In genomic region chr1:84698718-84699117, GRCh38 we compare ENCODE assay signal across 12 cellular contexts. TPM values are rescaled to one million over a fixed set of nuclear protein-coding genes. Genes with fewer than 3 reads are reported as not detected.
DNase-seq lines count a peak whose midpoint lies in the region; FAIRE-seq and TF ChIP-seq lines count a peak whose summit lies in the region.
"Had no signal": no experiment of that assay in that cellular context is flagged by ENCODE, and none has a peak within 500 bp of the region (broad histone marks: within the 10 kb centered on the region; RNA-seq: fewer than 3 reads in every experiment).

No MANE protein-coding gene starts in this region.

- intact Hi-C loops in endothelial cell of umbilical vein (cut with micrococcal nuclease) = no loop called here

- H3K9ac ChIP-seq in endothelial cell of umbilical vein (replicated peaks; ENCODE audit: extremely low read depth, insufficient read depth, low read length) = no peak overlapping the region

- no peak for TF ChIP-seq POLR2A in endothelial cell of umbilical vein (IDR thresholded peaks at IDR 0.05; ENCODE audit: low read depth, low read length)

- peak overlapping the region; percentile 58 for H3K4me2 ChIP-seq in endothelial cell of umbilical vein (ENCODE audit: insufficient read depth, low read length)

- H3K27me3 Mint-ChIP-seq in nephron (ENCODE audit: low read depth) = no peaks in the 10 kb centered on the region

- peaks cover 46% of the 10 kb centered on the region for H3K4me1 Mint-ChIP-seq in nephron

- no peaks in the 10 kb centered on the region for H3K9me1 ChIP-seq in endothelial cell of umbilical vein (replicated peaks; ENCODE audit: control insufficient read depth, extremely low read depth, insufficient read depth, low read length)

- H3K9me3 ChIP-seq in endothelial cell of umbilical vein (replicated peaks; ENCODE audit: control insufficient read depth, insufficient read depth, low read length) = no peaks in the 10 kb centered on the region

- dilution Hi-C loops in endothelial cell of umbilical vein (cut with MboI; ENCODE audit: extremely low pct_ligation_motif_present, low sequenced_read_pairs) = no loop called here

- peaks cover 9% of the 10 kb centered on the region in 2 experiments for H3K27me3 ChIP-seq in endothelial cell of umbilical vein (ENCODE audit: control insufficient read depth in 2 of 2, insufficient read depth in 2 of 2, low read length in 2 of 2)

- H4K20me1 ChIP-seq in endothelial cell of umbilical vein (replicated peaks; ENCODE audit: control insufficient read depth, extremely low read depth, insufficient read depth, low read length) = no peaks in the 10 kb centered on the region

- H3K4me1 ChIP-seq in endothelial cell of umbilical vein (ENCODE audit: control insufficient read depth, extremely low read depth, insufficient read depth, low read length) = peaks cover 14% of the 10 kb centered on the region

- FAIRE-seq in endothelial cell of umbilical vein (lab: Jason Lieb, UNC) = no peak

- no peaks in the 10 kb centered on the region for H3K36me3 Mint-ChIP-seq in nephron (ENCODE audit: low read depth)

- H3K27ac ChIP-seq in endothelial cell of umbilical vein (ENCODE audit: insufficient read depth, low read depth, low read length) = peak overlapping the region; percentile 39

- peak overlapping the region; percentile 70 to 86 (median 80) for H3K27ac Mint-ChIP-seq in nephron

- no TSS peak for BruUV-seq in endothelial cell of umbilical vein (replicated peaks; lab: Mats Ljungman, UMichigan)

- H3K36me3 ChIP-seq in endothelial cell of umbilical vein (ENCODE audit: control insufficient read depth in 2 of 2, extremely low read depth in 1 of 2, insufficient read depth in 2 of 2, low read length in 2 of 2) = no peaks in the 10 kb centered on the region

- no peak overlapping the region for H3K4me3 ChIP-seq in endothelial cell of umbilical vein (replicated peaks in 1 of 3; ENCODE audit: insufficient read depth in 1 of 3, low read depth in 1 of 3, low read length in 3 of 3)

- no peaks in the 10 kb centered on the region for H3K79me2 ChIP-seq in endothelial cell of umbilical vein (ENCODE audit: control insufficient read depth, insufficient read depth, low read length)

- POLR2A ChIA-PET in endothelial cell of umbilical vein (lab: Charles Lee) = no interaction called here

- DNase-seq in AG20443 (ENCODE audit: low spot score) (peak; percentile 78), NCI-H446 treated with DMSO at 0.1 percent for 48 hours (lab: John Stamatoyannopoulos, UW) (peak; percentile 83), endothelial cell of umbilical vein (ENCODE audit: low read depth, low spot score) (peak; percentile 61), NCI-H526 treated with DMSO at 0.1 percent for 48 hours (lab: John Stamatoyannopoulos, UW) (no peak), GOT3 (lab: John Stamatoyannopoulos, UW) (no peak), GF-D8 (lab: John Stamatoyannopoulos, UW) (no peak), GM20000 (ENCODE audit: low spot score) (no peak)
- DNase-seq: activated CD4-positive, alpha-beta T cell treated with anti-CD3 and anti-CD28 coated beads for 4 hours; COR-L47; NCI-H1105 treated with DMSO at 0.1 percent for 48 hours; posterior cingulate gyrus had no signal

- TF ChIP-seq CTCF in endothelial cell of umbilical vein (IDR thresholded peaks at IDR 0.05; ENCODE audit: extremely low read depth in 1 of 2, insufficient read depth in 1 of 2, low read depth in 1 of 2, low read length in 2 of 2) = no peak
- no peak for TF ChIP-seq CTCF in nephron (IDR thresholded peaks at IDR 0.05; ENCODE audit: unreplicated experiment in 3 of 3)
- TF ChIP-seq CTCF in GM20000 (IDR thresholded peaks at IDR 0.05; ENCODE audit: extremely low read depth, missing control alignments) = no peak

- H3K9me3 Mint-ChIP-seq in nephron = peaks cover 3% of the 10 kb centered on the region

- H2AFZ ChIP-seq in endothelial cell of umbilical vein (ENCODE audit: low read depth, low read length) = peak overlapping the region; percentile 17

- no peak overlapping the region for H3K4me3 Mint-ChIP-seq in nephron

- CTCF ChIA-PET in endothelial cell of umbilical vein (lab: Charles Lee) = interaction anchor here (0.6 to 2.8 kb wide), 5 partner anchors 9 to 256 kb away, joined by 3 to 10 read pairs (median 4); partner anchors contain the start of gene SSX2IP

TF ChIP-seq in endothelial cell of umbilical vein, 7 proteins besides CTCF, POLR2A, EP300 and RAD21:
- TF ChIP-seq MYC (IDR thresholded peaks at IDR 0.05; ENCODE audit: low read depth, low read length) (no peak), JUN (IDR thresholded peaks at IDR 0.05; ENCODE audit: borderline replicate concordance, insufficient read depth, insufficient read length, low read depth) (peak; percentile 23), FOS (IDR thresholded peaks at IDR 0.05; ENCODE audit: borderline replicate concordance, insufficient read depth, low read length) (peak; percentile 41), EZH2 (IDR thresholded peaks at IDR 0.05; ENCODE audit: borderline replicate concordance, low read depth, low read length, severe bottlenecking) (no peak), GATA2 (IDR thresholded peaks at IDR 0.05; ENCODE audit: insufficient read depth, insufficient read length, low read depth, low read length) (no peak)
- TF ChIP-seq, protein P1, sequence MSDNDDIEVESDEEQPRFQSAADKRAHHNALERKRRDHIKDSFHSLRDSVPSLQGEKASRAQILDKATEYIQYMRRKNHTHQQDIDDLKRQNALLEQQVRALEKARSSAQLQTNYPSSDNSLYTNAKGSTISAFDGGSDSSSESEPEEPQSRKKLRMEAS (IDR thresholded peaks at IDR 0.05; ENCODE audit: insufficient read depth, insufficient read length) = no peak

RNA-seq across cellular contexts. Expression of gene SSX2IP, which starts 8.5 kb away (rescaled TPM):
- total RNA-seq in endothelial cell of umbilical vein = 6.9 and 8.4 TPM in 2 replicates
- polyA plus RNA-seq in endothelial cell of umbilical vein = 0.60 and 0.77 TPM in 2 replicates
- polyA plus RNA-seq in endothelial cell of umbilical vein (2011; cell fraction: cytosol; rRNA removed) = 1.2 and 1.3 TPM in 2 replicates
- polyA plus RNA-seq in endothelial cell of umbilical vein (2011; cell fraction: nucleus; rRNA removed) = 2.8 and 2.9 TPM in 2 replicates
- 2.3 and 4.6 TPM in 2 replicates for polyA plus RNA-seq in endothelial cell of umbilical vein (2012)
- 1.5 TPM in 2 replicates for polyA minus RNA-seq in endothelial cell of umbilical vein
- 9.6 TPM for polyA minus RNA-seq in endothelial cell of umbilical vein (2011; cell fraction: cytosol; rRNA and poly(A)+ RNA removed)
- 2.7 and 3.4 TPM in 2 replicates for polyA minus RNA-seq in endothelial cell of umbilical vein (2011; cell fraction: nucleus; rRNA and poly(A)+ RNA removed)

Comparison
In these comparisons a context has a peak if more than half of its experiments do, and no peak if none do; other contexts are left out.
1. DNase-seq: peak in AG20443 (single experiment), NCI-H446 treated with DMSO at 0.1 percent for 48 hours (single experiment) and endothelial cell of umbilical vein (single experiment); none in NCI-H526 treated with DMSO at 0.1 percent for 48 hours (single experiment), GOT3 (single experiment), GF-D8 (single experiment) and GM20000 (single experiment).